Comparison of ENCODE assay signal across 12 cellular contexts in genomic region chr17:49634487-49634865, GRCh38. TPM values are rescaled to one million over a fixed set of nuclear protein-coding genes. Genes with fewer than 3 reads are reported as not detected.
A peak's percentile ranks its signal among the peaks of the same experiment; 100 is the strongest.
DNase-seq lines count a peak whose midpoint lies in the region; ATAC-seq and TF ChIP-seq lines count a peak whose summit lies in the region.
"Had no signal": no experiment of that assay in that cellular context is flagged by ENCODE, and none has a peak within 500 bp of the region (broad histone marks: within the 10 kb centered on the region; RNA-seq: fewer than 3 reads in every experiment).

No MANE protein-coding gene starts in this region.

- H3K4ac ChIP-seq in H9 (ENCODE audit: low read depth, low read length), result no peak overlapping the region

- H3T11ph ChIP-seq in H9 (ENCODE audit: low read length), result no peak overlapping the region

- no peak overlapping the region for H3K18ac ChIP-seq in H9 (ENCODE audit: insufficient read length, low read depth, low read length)

- H4K5ac ChIP-seq in H9 (ENCODE audit: insufficient read length, low read depth, low read length), result no peak overlapping the region

- no CpG with 5 or more reads among the region's 1 CpG for WGBS in H9 (ENCODE audit: extremely low coverage, insufficient read length, low lambda C conversion rate)

- H2AK5ac ChIP-seq in H9 (ENCODE audit: insufficient read length, low read length), result no peak overlapping the region

- H3K4me2 ChIP-seq in H9 (ENCODE audit: insufficient read depth, insufficient read length, low read length), result no peak overlapping the region

- H3K9me3 ChIP-seq in H9 (ENCODE audit: control insufficient read depth, low read depth, low read length), result no peaks in the 10 kb centered on the region
- H3K9me3 ChIP-seq: body of pancreas had no signal

- H3K36me3 Mint-ChIP-seq in H9 (ENCODE audit: insufficient read depth in 1 of 3, low read depth in 3 of 3), result peaks cover 0 to 13% (median 11%) of the 10 kb centered on the region in 3 experiments; a peak in 6 of 7 replicates

- H2BK5ac ChIP-seq in H9 (ENCODE audit: insufficient read length, low read length), result no peak overlapping the region

- peaks cover 3% of the 10 kb centered on the region for H3K79me1 ChIP-seq in H9 (ENCODE audit: insufficient read depth, low read depth, low read length, poor library complexity, severe bottlenecking)

- no peak overlapping the region for H2BK12ac ChIP-seq in H9 (ENCODE audit: insufficient read length, low read depth, low read length)

- H4K91ac ChIP-seq in H9 (ENCODE audit: insufficient read length, low read depth, low read length), result no peak overlapping the region

- no peak overlapping the region for H2BK120ac ChIP-seq in H9 (ENCODE audit: low read depth, low read length, poor library complexity, severe bottlenecking)

- no peaks in the 10 kb centered on the region for H3K79me2 ChIP-seq in H9 (ENCODE audit: insufficient read depth, low read length)

- H3K14ac ChIP-seq in H9 (ENCODE audit: insufficient read depth, low read length), result no peak overlapping the region

- H3K9ac ChIP-seq in H9 (ENCODE audit: extremely low read depth, insufficient read length, low read length), result no peak overlapping the region

- H2AFZ ChIP-seq in H9 (ENCODE audit: low read length), result no peak overlapping the region

- H3K9me3 Mint-ChIP-seq in H9, result peaks cover 0 to 6% of the 10 kb centered on the region in 2 experiments; a peak in 1 of 5 replicates
- H3K9me3 Mint-ChIP-seq: activated CD8-positive, alpha-beta T cell treated with anti-CD3 and anti-CD28 coated beads for 36 hours had no signal

- no peaks in the 10 kb centered on the region for H3K4me1 ChIP-seq in H9 (ENCODE audit: insufficient read depth, low read length)

- no peaks in the 10 kb centered on the region for H3K27me3 ChIP-seq in H9 (ENCODE audit: insufficient read depth, low read length)
- H3K27me3 ChIP-seq in layer of hippocampus (ENCODE audit: control insufficient read depth, insufficient read depth, low read length), result no peaks in the 10 kb centered on the region
- H3K27me3 ChIP-seq: body of pancreas had no signal

- no peak overlapping the region for H3K56ac ChIP-seq in H9 (ENCODE audit: insufficient read length, low read depth, low read length)

- no peak overlapping the region for H3K23ac ChIP-seq in H9 (ENCODE audit: insufficient read length, low read depth, low read length)

- H3K4me3 ChIP-seq in skin epidermis, result no peak overlapping the region
- H3K4me3 ChIP-seq: body of pancreas had no signal

- no peaks in the 10 kb centered on the region for H4K20me1 ChIP-seq in H9 (ENCODE audit: control insufficient read depth, insufficient read depth, insufficient read length)

- DNase-seq in H9, result no peak
- DNase-seq in occipital lobe (lab: John Stamatoyannopoulos, UW), result no peak
- DNase-seq in AML-193 (lab: John Stamatoyannopoulos, UW), result no peak
- DNase-seq: activated CD8-positive, alpha-beta T cell treated with anti-CD3 and anti-CD28 coated beads for 36 hours; activated effector memory CD4-positive, alpha-beta T cell treated with Interleukin-2 at 50 U/mL for 16 hours; body of pancreas; IMR-90 had no signal

- ATAC-seq in GM18861 (IDR thresholded peaks at IDR 0.05; ENCODE audit: unreplicated experiment) (no peak), HG03469 (IDR thresholded peaks at IDR 0.05; ENCODE audit: unreplicated experiment) (no peak)
- ATAC-seq: activated CD8-positive, alpha-beta T cell treated with anti-CD3 and anti-CD28 coated beads for 36 hours; body of pancreas had no signal

- no peaks in the 10 kb centered on the region for H3K23me2 ChIP-seq in H9 (ENCODE audit: insufficient read length, low read depth, low read length, poor library complexity, severe bottlenecking)

- no peak for TF ChIP-seq CTCF in H9 (conservative IDR thresholded peaks at IDR 0.05)

- H3K27ac Mint-ChIP-seq in H9, result peak overlapping the region in 2 of 3 experiments; percentile 2 to 96; a peak in 4 of 7 replicates
- H3K27ac Mint-ChIP-seq: activated CD8-positive, alpha-beta T cell treated with anti-CD3 and anti-CD28 coated beads for 36 hours had no signal

- no peak overlapping the region for H2BK15ac ChIP-seq in H9 (ENCODE audit: low read depth, low read length)

- no peak overlapping the region for H4K8ac ChIP-seq in H9 (replicated peaks; ENCODE audit: insufficient read length, low read depth, low read length)

- H3K27me3 Mint-ChIP-seq in H9 (ENCODE audit: low read depth), result no peaks in the 10 kb centered on the region
- H3K27me3 Mint-ChIP-seq: activated CD8-positive, alpha-beta T cell treated with anti-CD3 and anti-CD28 coated beads for 36 hours had no signal

- H3K4me3 Mint-ChIP-seq in H9, result no peak overlapping the region
- H3K4me3 Mint-ChIP-seq: activated CD8-positive, alpha-beta T cell treated with anti-CD3 and anti-CD28 coated beads for 36 hours had no signal

- H2BK20ac ChIP-seq in H9 (ENCODE audit: low read depth, low read length, poor library complexity, severe bottlenecking), result no peak overlapping the region

- H3K27ac ChIP-seq in H9 (ENCODE audit: insufficient read length, low read depth, low read length) (no peak overlapping the region), cingulate gyrus (ENCODE audit: low read depth, low read length) (peak overlapping the region; percentile 31), layer of hippocampus (ENCODE audit: low read depth, low read length) (peak overlapping the region; percentile 32), skin epidermis (peak overlapping the region in 13 of 21 experiments; percentile 6 to 73 (median 39))

- H3K4me1 Mint-ChIP-seq in H9, result peaks cover 24 to 35% of the 10 kb centered on the region in 2 experiments

RNA-seq across cellular contexts. Expression of gene SPOP, which starts 43.4 kb away (rescaled TPM):
- total RNA-seq in H9 (2021) (33.7 and 35.0 TPM in 2 replicates), occipital lobe (123 TPM)

RNA-seq across cellular contexts. Expression of gene NXPH3, which starts 58.8 kb away (rescaled TPM):
- 1.3 and 1.7 TPM in 2 replicates for total RNA-seq in H9 (2021)
- total RNA-seq in occipital lobe, result 17.9 TPM
